In the genomic region with DNA sequence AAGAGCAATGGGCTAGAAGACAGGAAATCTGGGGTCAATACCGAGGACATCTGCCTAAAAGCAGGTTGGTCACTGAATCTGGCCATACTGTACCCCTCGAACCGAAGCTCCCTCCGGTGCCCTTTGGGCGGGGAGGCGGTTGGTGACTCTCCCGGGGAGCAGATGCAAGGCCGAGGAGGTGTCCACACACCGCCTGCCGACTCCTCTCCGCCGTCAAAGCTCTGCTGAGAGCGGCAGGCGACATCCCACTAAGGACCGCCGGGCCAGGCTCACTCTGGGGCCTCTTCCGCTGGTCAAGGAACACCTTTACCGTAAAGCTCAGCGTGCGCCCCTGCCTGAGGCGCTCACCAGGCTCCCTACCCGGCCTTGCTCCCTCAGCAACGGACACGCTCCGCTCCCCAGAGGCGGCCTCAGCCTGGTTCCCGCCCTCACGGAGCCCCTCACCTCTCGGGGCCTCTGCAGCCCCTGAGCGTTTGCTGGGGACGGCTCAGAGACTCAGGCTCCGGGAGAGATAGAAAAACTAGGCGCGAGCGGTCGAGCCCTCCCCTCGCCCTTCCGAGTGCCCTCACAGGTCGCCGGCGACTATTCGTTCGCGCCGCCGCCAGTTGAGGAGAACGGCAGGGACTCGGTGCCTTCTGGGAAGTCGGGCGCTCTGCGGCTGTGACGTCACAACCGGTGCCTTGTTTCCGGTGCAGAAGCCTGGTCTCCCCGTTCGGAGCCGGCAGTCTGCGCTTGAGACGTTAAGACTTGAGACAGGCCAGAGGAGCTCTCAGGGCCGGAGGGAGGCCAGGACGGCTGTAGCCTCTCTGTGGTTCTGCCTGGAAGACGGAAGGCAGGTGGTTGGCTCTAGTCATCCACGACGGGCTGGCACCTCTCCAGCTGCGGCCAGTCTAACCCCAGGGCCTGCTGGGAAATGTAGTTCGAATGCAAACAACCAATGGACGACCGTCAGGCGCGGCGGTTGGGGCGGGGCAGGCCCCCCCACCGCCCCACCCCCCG, we compare ENCODE assay signal across 8 cellular contexts. TPM values are rescaled to one million over a fixed set of nuclear protein-coding genes. Genes with fewer than 3 reads are reported as not detected.
DNase-seq lines count a peak whose midpoint lies in the region; ATAC-seq and TF ChIP-seq lines count a peak whose summit lies in the region.

A gene with protein sequence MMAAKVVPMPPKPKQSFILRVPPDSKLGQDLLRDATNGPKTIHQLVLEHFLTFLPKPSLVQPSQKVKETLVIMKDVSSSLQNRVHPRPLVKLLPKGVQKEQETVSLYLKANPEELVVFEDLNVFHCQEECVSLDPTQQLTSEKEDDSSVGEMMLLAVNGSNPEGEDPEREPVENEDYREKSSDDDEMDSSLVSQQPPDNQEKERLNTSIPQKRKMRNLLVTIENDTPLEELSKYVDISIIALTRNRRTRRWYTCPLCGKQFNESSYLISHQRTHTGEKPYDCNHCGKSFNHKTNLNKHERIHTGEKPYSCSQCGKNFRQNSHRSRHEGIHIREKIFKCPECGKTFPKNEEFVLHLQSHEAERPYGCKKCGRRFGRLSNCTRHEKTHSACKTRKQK (minus strand): TSS at position 616 of the 999 bp plus-strand sequence. CDS start 1,403 bp downstream, outside the sequence.

- H3K23ac ChIP-seq in IMR-90 (ENCODE audit: low read depth, low read length) = peak within 1 kb of the TSS; percentile 100

- intact Hi-C loops in IMR-90 (cut with micrococcal nuclease) = loop anchor here (2.0 kb wide), 1 partner anchor 48 kb away; a partner anchor contains a TSS
- intact Hi-C loops in OCI-LY7 (cut with micrococcal nuclease; ENCODE audit: unreplicated experiment) = loop anchor here (1.0 kb wide), 1 partner anchor 48 kb away; a partner anchor contains a TSS

- CTCF ChIA-PET in IMR-90 (lab: Yijun Ruan, JAX) (no interaction called here), OCI-LY7 (lab: Charles Lee; ENCODE audit: unreplicated experiment) (interaction anchor here (0.5 kb wide), 1 partner anchor 206 kb away, joined by 4 read pairs; no protein-coding TSS in a partner anchor)

- peaks cover 2% of the 10 kb centered on the region; the same call in 1 of the 2 replicates for H3K9me3 ChIP-seq in IMR-90 (ENCODE audit: control insufficient read depth, insufficient read depth, low read length)
- H3K9me3 ChIP-seq in OCI-LY7 (ENCODE audit: low read length) = no peaks in the 10 kb centered on the region

- H3K27me3 ChIP-seq in IMR-90 (ENCODE audit: control insufficient read depth, insufficient read depth, low read length) = no peaks in the 10 kb centered on the region

- peak within 1 kb of the TSS; percentile 100 for H2BK120ac ChIP-seq in IMR-90 (ENCODE audit: low read depth, low read length)

- peaks cover 16% of the 10 kb centered on the region; the same call in 1 of the 2 replicates for H3K79me2 ChIP-seq in OCI-LY7 (ENCODE audit: insufficient read depth, low read depth, low read length)

- H3K4ac ChIP-seq in IMR-90 (ENCODE audit: low read depth, low read length) = peak within 1 kb of the TSS; percentile 100

- H3K9me1 ChIP-seq in IMR-90 (ENCODE audit: insufficient read depth, low read length) = peaks cover 3% of the 10 kb centered on the region; the same call in 1 of the 2 replicates

- peak within 1 kb of the TSS; percentile 95 for H3K27ac ChIP-seq in IMR-90 (ENCODE audit: insufficient read depth, low read length)
- H3K27ac ChIP-seq in OCI-LY7 (ENCODE audit: low read depth, low read length, poor library complexity, severe bottlenecking) = peak within 1 kb of the TSS; percentile 72

- TF ChIP-seq RAD21 in IMR-90 (IDR thresholded peaks at IDR 0.05; ENCODE audit: low read length) = no peak

- 1% methylated on average over 43 of the region's 74 CpGs; no CpG with 5 or more reads in 1 of the 2 experiments for WGBS in IMR-90 (ENCODE audit: extremely low coverage in 2 of 2, insufficient read length in 1 of 2), 2 experiments

- peak within 1 kb of the TSS; percentile 96 for H3K9ac ChIP-seq in IMR-90 (ENCODE audit: low read depth, low read length)

- peaks cover 21% of the 10 kb centered on the region for H3K36me3 ChIP-seq in IMR-90 (ENCODE audit: control insufficient read depth, insufficient read depth, low read length)
- H3K36me3 ChIP-seq in OCI-LY7 (ENCODE audit: insufficient read depth, low read length) = peaks cover 39% of the 10 kb centered on the region

- peak; percentile 73 for TF ChIP-seq POLR2A in IMR-90 (IDR thresholded peaks at IDR 0.05; ENCODE audit: low read depth, low read length)

- ATAC-seq in GM21528 (IDR thresholded peaks at IDR 0.05; ENCODE audit: low FRiP score, unreplicated experiment) (peak; percentile 94), IMR-90 (ENCODE audit: low read depth) (peak; percentile 98)

- H2BK20ac ChIP-seq in IMR-90 (ENCODE audit: low read depth, low read length) = peak within 1 kb of the TSS; percentile 94

- H4K8ac ChIP-seq in IMR-90 (ENCODE audit: low read depth in 2 of 2, low read length in 2 of 2) = peak within 1 kb of the TSS; percentile 75 to 98

- no peaks in the 10 kb centered on the region for H4K20me1 ChIP-seq in IMR-90 (ENCODE audit: insufficient read depth, low read length)
- H4K20me1 ChIP-seq in OCI-LY7 (ENCODE audit: insufficient read depth, low read length) = no peaks in the 10 kb centered on the region

- H3K4me2 ChIP-seq in IMR-90 (ENCODE audit: low read depth, low read length) (peak within 1 kb of the TSS; percentile 97), OCI-LY7 (ENCODE audit: low read length) (peak within 1 kb of the TSS; percentile 87)

- DNase-seq in DMS 273 treated with DMSO at 0.1 percent for 48 hours (lab: John Stamatoyannopoulos, UW) = peak; percentile 92
- peak; percentile 94 for DNase-seq in IMR-90
- peak; percentile 96 for DNase-seq in OCI-LY7 (ENCODE audit: low spot score)
- peak; percentile 86 for DNase-seq in activated T-cell treated with anti-CD3 and anti-CD28 coated beads for 1 hour (ENCODE audit: low read depth)
- DNase-seq in epidermal melanocyte (ENCODE audit: insufficient read length, low spot score) = peak; percentile 92
- peak; percentile 93 for DNase-seq in middle frontal gyrus (ENCODE audit: extremely low spot score, low spot score)
- DNase-seq in stimulated activated CD8-positive, alpha-beta memory T cell treated with anti-CD3 and anti-CD28 coated beads, Interleukin-2, amount 100 ng/mL, for 1 hour (ENCODE audit: low read depth in 2 of 2) = peak; percentile 84 to 89

- TF ChIP-seq CTCF in IMR-90 (conservative IDR thresholded peaks at IDR 0.05; ENCODE audit: low read depth, low read length) (no peak), OCI-LY7 (conservative IDR thresholded peaks at IDR 0.05; ENCODE audit: low read length) (no peak)

- POLR2A ChIA-PET in IMR-90 (lab: Charles Lee; ENCODE audit: unreplicated experiment) = no interaction called here
- POLR2A ChIA-PET in OCI-LY7 (lab: Charles Lee) = no interaction called here

- H2BK15ac ChIP-seq in IMR-90 (ENCODE audit: low read depth, low read length) = peak within 1 kb of the TSS; percentile 86; the same call in 2 of the 3 replicates

- H3K4me1 ChIP-seq in IMR-90 (ENCODE audit: control insufficient read depth, insufficient read depth, low read length) = no peaks in the 10 kb centered on the region
- peaks cover 19% of the 10 kb centered on the region for H3K4me1 ChIP-seq in OCI-LY7 (ENCODE audit: insufficient read depth, low read length, poor library complexity, severe bottlenecking)

- peak within 1 kb of the TSS; percentile 95 for H3K4me3 ChIP-seq in IMR-90 (ENCODE audit: insufficient read depth, low read depth, low read length)
- H3K4me3 ChIP-seq in OCI-LY7 (ENCODE audit: low read depth, low read length, poor library complexity, severe bottlenecking) = peak within 1 kb of the TSS; percentile 92

- peaks cover 22 to 27% of the 10 kb centered on the region in 2 experiments for H3K79me1 ChIP-seq in IMR-90 (ENCODE audit: low read depth in 1 of 2, low read length in 2 of 2)

- peak within 1 kb of the TSS; percentile 98 for H2BK5ac ChIP-seq in IMR-90 (ENCODE audit: low read depth, low read length, poor library complexity, severe bottlenecking)

- peak within 1 kb of the TSS; percentile 99 for H3K18ac ChIP-seq in IMR-90 (ENCODE audit: low read depth, low read length)

- H2AK9ac ChIP-seq in IMR-90 (replicated peaks; ENCODE audit: low read depth, low read length, poor library complexity) = peak within 1 kb of the TSS; percentile 94

- H3K56ac ChIP-seq in IMR-90 (ENCODE audit: extremely low read depth, insufficient read depth, low read length) = peak within 1 kb of the TSS; percentile 96

- peak within 1 kb of the TSS; percentile 100 for H3K14ac ChIP-seq in IMR-90 (replicated peaks; ENCODE audit: low read depth, low read length)

- H4K5ac ChIP-seq in IMR-90 (ENCODE audit: low read depth, low read length) = peak within 1 kb of the TSS; percentile 100

- dilution Hi-C loops in IMR-90 (cut with HindIII; ENCODE audit: low sequenced_read_pairs, unreplicated experiment) = no loop called here

- H4K91ac ChIP-seq in IMR-90 (ENCODE audit: insufficient read depth, low read depth, low read length) = peak within 1 kb of the TSS; percentile 99

- BruUV-seq in IMR-90 (replicated peaks; lab: Mats Ljungman, UMichigan) (no TSS peak), OCI-LY7 (replicated peaks; lab: Mats Ljungman, UMichigan) (no TSS peak)

- H2AFZ ChIP-seq in IMR-90 (replicated peaks; ENCODE audit: low read length, poor library complexity) = peak within 1 kb of the TSS; percentile 100
- peak within 1 kb of the TSS; percentile 63 for H2AFZ ChIP-seq in OCI-LY7 (ENCODE audit: low read length)

- H2AK5ac ChIP-seq in IMR-90 (ENCODE audit: low read depth, low read length) = peak within 1 kb of the TSS; percentile 71; the same call in 1 of the 2 replicates

- in situ Hi-C loops in IMR-90 (cut with MboI; ENCODE audit: low sequenced_read_pairs) = no loop called here

- no peaks in the 10 kb centered on the region for H3K9me2 ChIP-seq in OCI-LY7 (ENCODE audit: insufficient read depth, low read length)

TF ChIP-seq in IMR-90, 13 proteins besides CTCF, POLR2A, EP300 and RAD21 (continues in another document):
- TF ChIP-seq NFE2L2 (IDR thresholded peaks at IDR 0.05; ENCODE audit: low read depth, low read length) (no peak), MXI1 (IDR thresholded peaks at IDR 0.05; ENCODE audit: borderline replicate concordance, low read depth, low read length) (peak; percentile 33; the same call in 1 of the 2 replicates), FOS (IDR thresholded peaks at IDR 0.05; ENCODE audit: low read depth, low read length) (no peak)
- TF ChIP-seq, protein P1, sequence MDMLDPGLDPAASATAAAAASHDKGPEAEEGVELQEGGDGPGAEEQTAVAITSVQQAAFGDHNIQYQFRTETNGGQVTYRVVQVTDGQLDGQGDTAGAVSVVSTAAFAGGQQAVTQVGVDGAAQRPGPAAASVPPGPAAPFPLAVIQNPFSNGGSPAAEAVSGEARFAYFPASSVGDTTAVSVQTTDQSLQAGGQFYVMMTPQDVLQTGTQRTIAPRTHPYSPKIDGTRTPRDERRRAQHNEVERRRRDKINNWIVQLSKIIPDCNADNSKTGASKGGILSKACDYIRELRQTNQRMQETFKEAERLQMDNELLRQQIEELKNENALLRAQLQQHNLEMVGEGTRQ (IDR thresholded peaks at IDR 0.05; ENCODE audit: low read depth, low read length) = no peak

RNA-seq across cellular contexts. Expression of the gene that starts here (rescaled TPM):
- total RNA-seq in IMR-90 (2012; rRNA removed) (7.5 and 8.3 TPM in 2 replicates), OCI-LY7 (2022) (13.9 TPM in 2 replicates)
- 2.8 and 3.7 TPM in 2 replicates for polyA plus RNA-seq in IMR-90 (2012; rRNA removed)
- polyA plus RNA-seq in IMR-90 (2012; cell fraction: cytosol; rRNA removed) = 1.3 and 1.5 TPM in 2 replicates
- 3.0 and 5.3 TPM in 2 replicates for polyA plus RNA-seq in IMR-90 (2012; cell fraction: nucleus; rRNA removed; ENCODE audit: low replicate concordance)
- total RNA-seq in OCI-LY7 (2014; rRNA removed; shearing (Covaris generic)) = 19.8 and 26.2 TPM in 2 replicates

Comparison
In these comparisons a context has a peak if more than half of its experiments do, and no peak if none do; other contexts are left out.
1. Peak in every context shown above with its lines: DNase-seq, ATAC-seq, H3K4me3 ChIP-seq and H3K27ac ChIP-seq.